In genomic region chr22:22168941-22169867, GRCh38 we compare ENCODE assay signal across 22 cellular contexts.
A peak's percentile ranks its signal among the peaks of the same experiment; 100 is the strongest.
DNase-seq lines count a peak whose midpoint lies in the region; ATAC-seq, FAIRE-seq and TF ChIP-seq lines count a peak whose summit lies in the region.
"Had no signal": no experiment of that assay in that cellular context is flagged by ENCODE, and none has a peak within 500 bp of the region (broad histone marks: within the 10 kb centered on the region; RNA-seq: fewer than 3 reads in every experiment).

No MANE protein-coding gene starts in this region.

- H4K20me1 ChIP-seq in Loucy (ENCODE audit: insufficient read depth, low read length, poor library complexity, severe bottlenecking) = no peaks in the 10 kb centered on the region
- no peaks in the 10 kb centered on the region for H4K20me1 ChIP-seq in K562 (replicated peaks; ENCODE audit: control insufficient read depth, insufficient read depth, low read length)

- DNase-seq in DMS53 (lab: John Stamatoyannopoulos, UW) (peak; percentile 5), DMS53 treated with DMSO at 0.1 percent for 48 hours (lab: John Stamatoyannopoulos, UW; ENCODE audit: unreplicated experiment) (no peak), K562 (ENCODE audit: extremely low read depth in 1 of 4, low spot score in 3 of 4) (peak in 1 of 4 experiments; percentile 12)
- no peak for DNase-seq in activated CD8-positive, alpha-beta memory T cell treated with anti-CD3 and anti-CD28 coated beads, Interleukin-2, amount 10 ng/mL, durations not matched to agents 7 days and 5 days
- DNase-seq in activated T-cell treated with anti-CD3 and anti-CD28 coated beads, Interleukin-2, amount 50 U/mL, for 48 hours = no peak
- DNase-seq in activated CD4-positive, alpha-beta T cell treated with anti-CD3 and anti-CD28 coated beads for 1 hour = no peak
- DNase-seq: activated naive CD4-positive, alpha-beta T cell; adrenal gland; AML-193; effector CD8-positive, alpha-beta T cell; kidney; lower lobe of right lung; NCI-H526 treated with DMSO at 0.1 percent for 48 hours; nucleus accumbens; retina; stimulated activated CD4-positive, alpha-beta T cell treated with anti-CD3 and anti-CD28 coated beads, Interleukin-4, amount 100 ng/mL, for 4 hours; stomach had no signal

- peak overlapping the region; percentile 51; the same call in 1 of the 2 replicates for H2AFZ ChIP-seq in Loucy (ENCODE audit: low read length)
- peak overlapping the region; percentile 81 for H2AFZ ChIP-seq in K562 (ENCODE audit: low read depth, low read length)
- peak overlapping the region; percentile 31 for H2AFZ ChIP-seq in parathyroid adenoma

- WGBS in K562 (ENCODE audit: insufficient coverage, low coverage, missing lambda C conversion rate) = 4% methylated on average over 9 of the region's 9 CpGs

- H3K9me3 ChIP-seq in Loucy (ENCODE audit: insufficient read depth, low read depth, low read length) = no peaks in the 10 kb centered on the region
- no peaks in the 10 kb centered on the region for H3K9me3 ChIP-seq in K562 (replicated peaks; ENCODE audit: control insufficient read depth, insufficient read depth, low read depth, low read length)
- no peaks in the 10 kb centered on the region for H3K9me3 ChIP-seq in parathyroid adenoma (ENCODE audit: control insufficient read depth, low read length)
- H3K9me3 ChIP-seq: adrenal gland, gastroesophageal sphincter, lower lobe of right lung, stomach had no signal

- TF ChIP-seq CTCF in Loucy (conservative IDR thresholded peaks at IDR 0.05; ENCODE audit: low read length) (no peak), K562 (IDR thresholded peaks at IDR 0.05 in 2 of 3, conservative IDR thresholded peaks at IDR 0.05 in 1 of 3; ENCODE audit: insufficient read depth in 2 of 3, low read depth in 1 of 3, low read length in 3 of 3) (no peak), parathyroid adenoma (IDR thresholded peaks at IDR 0.05) (no peak)

- CTCF ChIA-PET in K562 (lab: Yijun Ruan, JAX; ENCODE audit: low intra/inter-chr PET ratio) = interaction anchor here (0.7 to 1.0 kb wide), 3 partner anchors 11 to 241 kb away, joined by 3 to 5 read pairs (median 3); no protein-coding TSS in a partner anchor
- CTCF ChIA-PET in activated CD8-positive, alpha-beta memory T cell treated with anti-CD3 and anti-CD28 coated beads, Interleukin-2, amount 10 ng/mL, durations not matched to agents 7 days and 5 days (lab: Charles Lee) = interaction anchor here (0.6 to 3.3 kb wide), 6 partner anchors 12 to 162 kb away, joined by 3 to 14 read pairs (median 3); no protein-coding TSS in a partner anchor

- no peak for TF ChIP-seq EP300 in K562 (IDR thresholded peaks at IDR 0.05; ENCODE audit: low read length)

- POLR2A ChIA-PET in K562 (lab: Yijun Ruan, JAX) = interaction anchor here (0.7 to 11.6 kb wide), 7 partner anchors 11 to 187 kb away, joined by 3 to 193 read pairs (median 6); partner anchors contain the start of gene TOP3B

- intact Hi-C loops in K562 (cut with micrococcal nuclease) = loop anchor here (2.0 kb wide), 2 partner anchors 20 to 68 kb away; no protein-coding TSS in a partner anchor

- FAIRE-seq in K562 (lab: Jason Lieb, UNC) = no peak
- FAIRE-seq: kidney had no signal

- H3K4me1 Mint-ChIP-seq in activated CD8-positive, alpha-beta memory T cell treated with anti-CD3 and anti-CD28 coated beads, Interleukin-2, amount 10 ng/mL, durations not matched to agents 7 days and 5 days = peaks cover 12% of the 10 kb centered on the region

- no peaks in the 10 kb centered on the region; the same call in 1 of the 2 replicates for H3K36me3 ChIP-seq in Loucy (ENCODE audit: insufficient read depth, low read length)
- no peaks in the 10 kb centered on the region for H3K36me3 ChIP-seq in K562 (ENCODE audit: control insufficient read depth, insufficient read depth, low read length)
- H3K36me3 ChIP-seq in parathyroid adenoma (ENCODE audit: control insufficient read depth, insufficient read depth, low read length) = no peaks in the 10 kb centered on the region
- H3K36me3 ChIP-seq: adrenal gland, gastroesophageal sphincter, lower lobe of right lung, stomach had no signal

- no peak for ATAC-seq in K562
- no peak for ATAC-seq in activated CD8-positive, alpha-beta memory T cell treated with anti-CD3 and anti-CD28 coated beads, Interleukin-2, amount 10 ng/mL, durations not matched to agents 7 days and 5 days
- ATAC-seq: gastroesophageal sphincter had no signal

- H3K27ac ChIP-seq in K562 (ENCODE audit: extremely low read depth, low read depth, low read length) (no peak overlapping the region), parathyroid adenoma (no peak overlapping the region)
- H3K27ac ChIP-seq: 22Rv1, adrenal gland, gastroesophageal sphincter, lower lobe of right lung had no signal

- TF ChIP-seq RAD21 in K562 (CRISPR knock-in tag; conservative IDR thresholded peaks at IDR 0.05 in 1 of 2, IDR thresholded peaks at IDR 0.05 in 1 of 2) = 0 out of 4 replicates have a peak, but pooled peaks of 1 of the 2 experiments have one; percentile 10

- H3K4me2 ChIP-seq in Loucy (ENCODE audit: low read depth, low read length, poor library complexity, severe bottlenecking) (peak overlapping the region; percentile 82), K562 (ENCODE audit: insufficient read depth, low read length) (no peak overlapping the region), parathyroid adenoma (ENCODE audit: low read length) (peak overlapping the region; percentile 54)

- no peak overlapping the region for H3K27ac Mint-ChIP-seq in activated CD8-positive, alpha-beta memory T cell treated with anti-CD3 and anti-CD28 coated beads, Interleukin-2, amount 10 ng/mL, durations not matched to agents 7 days and 5 days

- TF ChIP-seq POLR2A in K562 (conservative IDR thresholded peaks at IDR 0.05) = no peak

- no peaks in the 10 kb centered on the region for H3K36me3 Mint-ChIP-seq in activated CD8-positive, alpha-beta memory T cell treated with anti-CD3 and anti-CD28 coated beads, Interleukin-2, amount 10 ng/mL, durations not matched to agents 7 days and 5 days

- H3K9me3 Mint-ChIP-seq in activated CD8-positive, alpha-beta memory T cell treated with anti-CD3 and anti-CD28 coated beads, Interleukin-2, amount 10 ng/mL, durations not matched to agents 7 days and 5 days (ENCODE audit: low read depth) = no peaks in the 10 kb centered on the region
- H3K9me3 Mint-ChIP-seq: activated T-cell treated with anti-CD3 and anti-CD28 coated beads, Interleukin-2, amount 50 U/mL, for 24 hours had no signal

- H3K9ac ChIP-seq in Loucy (ENCODE audit: low read depth, low read length, poor library complexity, severe bottlenecking) (peak overlapping the region; percentile 58), K562 (ENCODE audit: insufficient read depth in 1 of 2, low read depth in 2 of 2, low read length in 2 of 2) (no peak overlapping the region), parathyroid adenoma (no peak overlapping the region)

- BruUV-seq in K562 (replicated peaks; lab: Mats Ljungman, UMichigan) = no TSS peak

- H3K4me3 Mint-ChIP-seq in activated CD8-positive, alpha-beta memory T cell treated with anti-CD3 and anti-CD28 coated beads, Interleukin-2, amount 10 ng/mL, durations not matched to agents 7 days and 5 days = no peak overlapping the region

- H3K27me3 ChIP-seq in Loucy (ENCODE audit: insufficient read depth, low read length, poor library complexity, severe bottlenecking) (no peaks in the 10 kb centered on the region), K562 (ENCODE audit: control insufficient read depth in 2 of 2, insufficient read depth in 2 of 2, low read length in 2 of 2) (peaks cover 0 to 21% of the 10 kb centered on the region in 2 experiments; a peak in 2 of 5 replicates), parathyroid adenoma (ENCODE audit: control insufficient read depth, insufficient read depth, low read length) (no peaks in the 10 kb centered on the region)
- H3K27me3 ChIP-seq: adrenal gland had no signal

- H3K79me2 ChIP-seq in Loucy (ENCODE audit: insufficient read depth, low read length) (no peaks in the 10 kb centered on the region), K562 (ENCODE audit: control insufficient read depth, insufficient read depth, low read length) (no peaks in the 10 kb centered on the region), parathyroid adenoma (no peaks in the 10 kb centered on the region)

- peaks cover 11% of the 10 kb centered on the region; the same call in 1 of the 2 replicates for H3F3A ChIP-seq in Loucy (ENCODE audit: low read depth)

- no peaks in the 10 kb centered on the region for H3K9me2 ChIP-seq in Loucy (replicated peaks; ENCODE audit: low read depth, low read length)

- H3K27me3 Mint-ChIP-seq in activated CD8-positive, alpha-beta memory T cell treated with anti-CD3 and anti-CD28 coated beads, Interleukin-2, amount 10 ng/mL, durations not matched to agents 7 days and 5 days = peaks cover 32% of the 10 kb centered on the region

- H3K9me1 ChIP-seq in K562 (ENCODE audit: control insufficient read depth, insufficient read depth, low read length) = peaks cover 5% of the 10 kb centered on the region

- peaks cover 36% of the 10 kb centered on the region for H3K4me1 ChIP-seq in Loucy (ENCODE audit: insufficient read depth, low read length, poor library complexity, severe bottlenecking)
- H3K4me1 ChIP-seq in K562 (replicated peaks in 1 of 2; ENCODE audit: control insufficient read depth in 2 of 2, insufficient read depth in 2 of 2, low read length in 2 of 2) = peaks cover 0 to 3% of the 10 kb centered on the region in 2 experiments; a peak in 1 of 5 replicates
- H3K4me1 ChIP-seq in parathyroid adenoma = peaks cover 13% of the 10 kb centered on the region
- H3K4me1 ChIP-seq: adrenal gland, gastroesophageal sphincter had no signal

- in situ Hi-C loops in K562 (cut with MboI) = no loop called here

- H3K4me3 ChIP-seq in Loucy (ENCODE audit: low read length, poor library complexity, severe bottlenecking) = peak overlapping the region; percentile 72
- H3K4me3 ChIP-seq in K562 = no peak overlapping the region
- no peak overlapping the region for H3K4me3 ChIP-seq in parathyroid adenoma (ENCODE audit: low read depth, low read length)
- H3K4me3 ChIP-seq: gastroesophageal sphincter, lower lobe of right lung had no signal

TF ChIP-seq in K562, 482 proteins besides CTCF, POLR2A, EP300 and RAD21 (continues in another document):
- no peak for TF ChIP-seq POU5F1 (IDR thresholded peaks at IDR 0.05; ENCODE audit: borderline replicate concordance, low read depth, low read length, partially characterized antibody)
- TF ChIP-seq, protein P1, sequence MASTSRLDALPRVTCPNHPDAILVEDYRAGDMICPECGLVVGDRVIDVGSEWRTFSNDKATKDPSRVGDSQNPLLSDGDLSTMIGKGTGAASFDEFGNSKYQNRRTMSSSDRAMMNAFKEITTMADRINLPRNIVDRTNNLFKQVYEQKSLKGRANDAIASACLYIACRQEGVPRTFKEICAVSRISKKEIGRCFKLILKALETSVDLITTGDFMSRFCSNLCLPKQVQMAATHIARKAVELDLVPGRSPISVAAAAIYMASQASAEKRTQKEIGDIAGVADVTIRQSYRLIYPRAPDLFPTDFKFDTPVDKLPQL (IDR thresholded peaks at IDR 0.05; ENCODE audit: extremely low read depth, insufficient read length) = no peak

Comparison
In these comparisons a context has a peak if more than half of its experiments do, and no peak if none do; other contexts are left out.
1. H2AFZ ChIP-seq: peak in every context shown above with its lines; median percentile 81 in K562; 51 in Loucy; 31 in parathyroid adenoma.